1 cellular context compared by ENCODE assay signal in the genomic region with DNA sequence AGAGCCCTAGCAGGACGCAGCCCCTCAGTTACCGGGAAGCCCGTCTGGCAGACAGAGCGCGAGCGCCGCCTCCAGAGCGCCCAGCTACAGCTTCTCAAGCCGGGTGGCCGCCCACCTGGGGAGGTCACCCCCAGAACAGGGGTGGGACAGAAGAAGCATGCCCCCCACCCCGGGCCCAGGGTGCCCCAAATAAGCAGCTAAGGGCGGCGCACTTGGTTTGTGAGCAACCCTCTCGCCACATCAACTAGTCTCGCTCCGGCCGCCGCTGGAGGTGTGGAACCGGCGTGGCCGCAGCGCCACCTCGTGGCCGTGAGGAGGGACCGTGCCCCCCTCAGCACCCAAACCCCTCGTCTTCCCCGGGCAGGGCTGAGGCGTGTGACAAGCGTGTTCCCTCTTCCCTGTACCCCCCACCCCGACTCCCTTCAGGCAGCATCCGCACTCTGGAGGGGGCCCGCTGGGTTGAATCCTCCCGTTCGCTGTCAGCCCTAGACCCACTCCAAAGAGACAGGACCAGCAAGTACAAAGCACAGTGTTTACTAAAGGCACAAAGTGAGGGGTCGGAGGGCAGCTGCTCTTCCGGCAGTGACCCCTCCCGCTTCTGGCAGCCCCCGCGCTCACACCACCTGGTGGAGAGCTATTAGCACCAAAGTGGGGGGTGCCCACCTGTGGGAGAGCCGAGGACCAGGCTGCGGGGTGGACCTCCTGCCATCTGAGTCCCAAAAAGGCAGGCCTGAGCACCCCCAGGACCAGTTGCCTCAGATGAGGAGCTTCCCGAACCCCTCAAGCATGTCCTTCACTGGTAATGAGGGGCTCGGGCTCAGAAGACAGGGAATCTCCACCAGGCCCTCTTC.
TF ChIP-seq lines count a peak whose summit lies in the region.

No MANE protein-coding gene starts in this region.

TF ChIP-seq in HepG2, 621 proteins besides CTCF, POLR2A, EP300 and RAD21 (continued from another document and continues in another):
- TF ChIP-seq, protein P1, sequence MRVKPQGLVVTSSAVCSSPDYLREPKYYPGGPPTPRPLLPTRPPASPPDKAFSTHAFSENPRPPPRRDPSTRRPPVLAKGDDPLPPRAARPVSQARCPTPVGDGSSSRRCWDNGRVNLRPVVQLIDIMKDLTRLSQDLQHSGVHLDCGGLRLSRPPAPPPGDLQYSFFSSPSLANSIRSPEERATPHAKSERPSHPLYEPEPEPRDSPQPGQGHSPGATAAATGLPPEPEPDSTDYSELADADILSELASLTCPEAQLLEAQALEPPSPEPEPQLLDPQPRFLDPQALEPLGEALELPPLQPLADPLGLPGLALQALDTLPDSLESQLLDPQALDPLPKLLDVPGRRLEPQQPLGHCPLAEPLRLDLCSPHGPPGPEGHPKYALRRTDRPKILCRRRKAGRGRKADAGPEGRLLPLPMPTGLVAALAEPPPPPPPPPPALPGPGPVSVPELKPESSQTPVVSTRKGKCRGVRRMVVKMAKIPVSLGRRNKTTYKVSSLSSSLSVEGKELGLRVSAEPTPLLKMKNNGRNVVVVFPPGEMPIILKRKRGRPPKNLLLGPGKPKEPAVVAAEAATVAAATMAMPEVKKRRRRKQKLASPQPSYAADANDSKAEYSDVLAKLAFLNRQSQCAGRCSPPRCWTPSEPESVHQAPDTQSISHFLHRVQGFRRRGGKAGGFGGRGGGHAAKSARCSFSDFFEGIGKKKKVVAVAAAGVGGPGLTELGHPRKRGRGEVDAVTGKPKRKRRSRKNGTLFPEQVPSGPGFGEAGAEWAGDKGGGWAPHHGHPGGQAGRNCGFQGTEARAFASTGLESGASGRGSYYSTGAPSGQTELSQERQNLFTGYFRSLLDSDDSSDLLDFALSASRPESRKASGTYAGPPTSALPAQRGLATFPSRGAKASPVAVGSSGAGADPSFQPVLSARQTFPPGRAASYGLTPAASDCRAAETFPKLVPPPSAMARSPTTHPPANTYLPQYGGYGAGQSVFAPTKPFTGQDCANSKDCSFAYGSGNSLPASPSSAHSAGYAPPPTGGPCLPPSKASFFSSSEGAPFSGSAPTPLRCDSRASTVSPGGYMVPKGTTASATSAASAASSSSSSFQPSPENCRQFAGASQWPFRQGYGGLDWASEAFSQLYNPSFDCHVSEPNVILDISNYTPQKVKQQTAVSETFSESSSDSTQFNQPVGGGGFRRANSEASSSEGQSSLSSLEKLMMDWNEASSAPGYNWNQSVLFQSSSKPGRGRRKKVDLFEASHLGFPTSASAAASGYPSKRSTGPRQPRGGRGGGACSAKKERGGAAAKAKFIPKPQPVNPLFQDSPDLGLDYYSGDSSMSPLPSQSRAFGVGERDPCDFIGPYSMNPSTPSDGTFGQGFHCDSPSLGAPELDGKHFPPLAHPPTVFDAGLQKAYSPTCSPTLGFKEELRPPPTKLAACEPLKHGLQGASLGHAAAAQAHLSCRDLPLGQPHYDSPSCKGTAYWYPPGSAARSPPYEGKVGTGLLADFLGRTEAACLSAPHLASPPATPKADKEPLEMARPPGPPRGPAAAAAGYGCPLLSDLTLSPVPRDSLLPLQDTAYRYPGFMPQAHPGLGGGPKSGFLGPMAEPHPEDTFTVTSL (CRISPR knock-in tag; IDR thresholded peaks at IDR 0.05; ENCODE audit: borderline replicate concordance): no peak
- TF ChIP-seq REL (CRISPR knock-in tag; conservative IDR thresholded peaks at IDR 0.05): 0 out of 2 replicates have a peak, but pooled peaks have one; percentile 37
- peak; percentile 27; the same call in 1 of the 2 replicates for TF ChIP-seq NR2C2 (CRISPR knock-in tag; IDR thresholded peaks at IDR 0.05; ENCODE audit: borderline replicate concordance)
- peak; percentile 86; the same call in 1 of the 2 replicates for TF ChIP-seq ZNF224 (CRISPR knock-in tag; IDR thresholded peaks at IDR 0.05)
- TF ChIP-seq ZNF891 (CRISPR knock-in tag; IDR thresholded peaks at IDR 0.05): 0 out of 2 replicates have a peak, but pooled peaks have one; percentile 20
- TF ChIP-seq, protein P2, sequence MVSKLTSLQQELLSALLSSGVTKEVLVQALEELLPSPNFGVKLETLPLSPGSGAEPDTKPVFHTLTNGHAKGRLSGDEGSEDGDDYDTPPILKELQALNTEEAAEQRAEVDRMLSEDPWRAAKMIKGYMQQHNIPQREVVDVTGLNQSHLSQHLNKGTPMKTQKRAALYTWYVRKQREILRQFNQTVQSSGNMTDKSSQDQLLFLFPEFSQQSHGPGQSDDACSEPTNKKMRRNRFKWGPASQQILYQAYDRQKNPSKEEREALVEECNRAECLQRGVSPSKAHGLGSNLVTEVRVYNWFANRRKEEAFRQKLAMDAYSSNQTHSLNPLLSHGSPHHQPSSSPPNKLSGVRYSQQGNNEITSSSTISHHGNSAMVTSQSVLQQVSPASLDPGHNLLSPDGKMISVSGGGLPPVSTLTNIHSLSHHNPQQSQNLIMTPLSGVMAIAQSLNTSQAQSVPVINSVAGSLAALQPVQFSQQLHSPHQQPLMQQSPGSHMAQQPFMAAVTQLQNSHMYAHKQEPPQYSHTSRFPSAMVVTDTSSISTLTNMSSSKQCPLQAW (CRISPR knock-in tag; IDR thresholded peaks at IDR 0.05): peak; percentile 42
- TF ChIP-seq EED (CRISPR knock-in tag; IDR thresholded peaks at IDR 0.05): peak; percentile 94
- TF ChIP-seq FOXC1 (CRISPR knock-in tag; IDR thresholded peaks at IDR 0.05; ENCODE audit: borderline replicate concordance): peak; percentile 88
- TF ChIP-seq KLF6 (CRISPR knock-in tag; IDR thresholded peaks at IDR 0.05): 0 out of 2 replicates have a peak, but pooled peaks have one; percentile 55
- peak; percentile 88 for TF ChIP-seq ZSCAN25 (CRISPR knock-in tag; IDR thresholded peaks at IDR 0.05)
- TF ChIP-seq YEATS2 (CRISPR knock-in tag; IDR thresholded peaks at IDR 0.05; ENCODE audit: borderline replicate concordance): peak; percentile 45; the same call in 1 of the 2 replicates
- TF ChIP-seq, protein P3, sequence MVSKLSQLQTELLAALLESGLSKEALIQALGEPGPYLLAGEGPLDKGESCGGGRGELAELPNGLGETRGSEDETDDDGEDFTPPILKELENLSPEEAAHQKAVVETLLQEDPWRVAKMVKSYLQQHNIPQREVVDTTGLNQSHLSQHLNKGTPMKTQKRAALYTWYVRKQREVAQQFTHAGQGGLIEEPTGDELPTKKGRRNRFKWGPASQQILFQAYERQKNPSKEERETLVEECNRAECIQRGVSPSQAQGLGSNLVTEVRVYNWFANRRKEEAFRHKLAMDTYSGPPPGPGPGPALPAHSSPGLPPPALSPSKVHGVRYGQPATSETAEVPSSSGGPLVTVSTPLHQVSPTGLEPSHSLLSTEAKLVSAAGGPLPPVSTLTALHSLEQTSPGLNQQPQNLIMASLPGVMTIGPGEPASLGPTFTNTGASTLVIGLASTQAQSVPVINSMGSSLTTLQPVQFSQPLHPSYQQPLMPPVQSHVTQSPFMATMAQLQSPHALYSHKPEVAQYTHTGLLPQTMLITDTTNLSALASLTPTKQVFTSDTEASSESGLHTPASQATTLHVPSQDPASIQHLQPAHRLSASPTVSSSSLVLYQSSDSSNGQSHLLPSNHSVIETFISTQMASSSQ (IDR thresholded peaks at IDR 0.05; ENCODE audit: low read depth): no peak
- TF ChIP-seq, protein P3 (CRISPR knock-in tag; IDR thresholded peaks at IDR 0.05; ENCODE audit: borderline replicate concordance): no peak
- 0 out of 2 replicates have a peak, but pooled peaks have one; percentile 21 for TF ChIP-seq DMAP1 (CRISPR knock-in tag; IDR thresholded peaks at IDR 0.05)
- peak; percentile 61 for TF ChIP-seq KAT8 (CRISPR knock-in tag; IDR thresholded peaks at IDR 0.05)
- TF ChIP-seq HNF4G (IDR thresholded peaks at IDR 0.05; ENCODE audit: borderline replicate concordance, low read depth, low read length): no peak
- no peak for TF ChIP-seq HNF4G (CRISPR knock-in tag; IDR thresholded peaks at IDR 0.05; ENCODE audit: borderline replicate concordance, low read depth)
- no peak for TF ChIP-seq JUN (CRISPR knock-in tag; IDR thresholded peaks at IDR 0.05)
- 0 out of 2 replicates have a peak, but pooled peaks have one; percentile 68 for TF ChIP-seq ZNF468 (CRISPR knock-in tag; IDR thresholded peaks at IDR 0.05)
- TF ChIP-seq SIN3B (IDR thresholded peaks at IDR 0.05; ENCODE audit: low read length): no peak
- TF ChIP-seq, protein P4, sequence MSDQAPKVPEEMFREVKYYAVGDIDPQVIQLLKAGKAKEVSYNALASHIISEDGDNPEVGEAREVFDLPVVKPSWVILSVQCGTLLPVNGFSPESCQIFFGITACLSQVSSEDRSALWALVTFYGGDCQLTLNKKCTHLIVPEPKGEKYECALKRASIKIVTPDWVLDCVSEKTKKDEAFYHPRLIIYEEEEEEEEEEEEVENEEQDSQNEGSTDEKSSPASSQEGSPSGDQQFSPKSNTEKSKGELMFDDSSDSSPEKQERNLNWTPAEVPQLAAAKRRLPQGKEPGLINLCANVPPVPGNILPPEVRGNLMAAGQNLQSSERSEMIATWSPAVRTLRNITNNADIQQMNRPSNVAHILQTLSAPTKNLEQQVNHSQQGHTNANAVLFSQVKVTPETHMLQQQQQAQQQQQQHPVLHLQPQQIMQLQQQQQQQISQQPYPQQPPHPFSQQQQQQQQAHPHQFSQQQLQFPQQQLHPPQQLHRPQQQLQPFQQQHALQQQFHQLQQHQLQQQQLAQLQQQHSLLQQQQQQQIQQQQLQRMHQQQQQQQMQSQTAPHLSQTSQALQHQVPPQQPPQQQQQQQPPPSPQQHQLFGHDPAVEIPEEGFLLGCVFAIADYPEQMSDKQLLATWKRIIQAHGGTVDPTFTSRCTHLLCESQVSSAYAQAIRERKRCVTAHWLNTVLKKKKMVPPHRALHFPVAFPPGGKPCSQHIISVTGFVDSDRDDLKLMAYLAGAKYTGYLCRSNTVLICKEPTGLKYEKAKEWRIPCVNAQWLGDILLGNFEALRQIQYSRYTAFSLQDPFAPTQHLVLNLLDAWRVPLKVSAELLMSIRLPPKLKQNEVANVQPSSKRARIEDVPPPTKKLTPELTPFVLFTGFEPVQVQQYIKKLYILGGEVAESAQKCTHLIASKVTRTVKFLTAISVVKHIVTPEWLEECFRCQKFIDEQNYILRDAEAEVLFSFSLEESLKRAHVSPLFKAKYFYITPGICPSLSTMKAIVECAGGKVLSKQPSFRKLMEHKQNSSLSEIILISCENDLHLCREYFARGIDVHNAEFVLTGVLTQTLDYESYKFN (CRISPR knock-in tag; conservative IDR thresholded peaks at IDR 0.05): peak; percentile 39; the same call in 1 of the 2 replicates
- TF ChIP-seq CBFB (CRISPR knock-in tag; IDR thresholded peaks at IDR 0.05): no peak
- TF ChIP-seq, protein P5, sequence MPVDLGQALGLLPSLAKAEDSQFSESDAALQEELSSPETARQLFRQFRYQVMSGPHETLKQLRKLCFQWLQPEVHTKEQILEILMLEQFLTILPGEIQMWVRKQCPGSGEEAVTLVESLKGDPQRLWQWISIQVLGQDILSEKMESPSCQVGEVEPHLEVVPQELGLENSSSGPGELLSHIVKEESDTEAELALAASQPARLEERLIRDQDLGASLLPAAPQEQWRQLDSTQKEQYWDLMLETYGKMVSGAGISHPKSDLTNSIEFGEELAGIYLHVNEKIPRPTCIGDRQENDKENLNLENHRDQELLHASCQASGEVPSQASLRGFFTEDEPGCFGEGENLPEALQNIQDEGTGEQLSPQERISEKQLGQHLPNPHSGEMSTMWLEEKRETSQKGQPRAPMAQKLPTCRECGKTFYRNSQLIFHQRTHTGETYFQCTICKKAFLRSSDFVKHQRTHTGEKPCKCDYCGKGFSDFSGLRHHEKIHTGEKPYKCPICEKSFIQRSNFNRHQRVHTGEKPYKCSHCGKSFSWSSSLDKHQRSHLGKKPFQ (CRISPR knock-in tag; IDR thresholded peaks at IDR 0.05; ENCODE audit: insufficient replicate concordance): peak; percentile 61
- TF ChIP-seq MAZ (IDR thresholded peaks at IDR 0.05; ENCODE audit: borderline replicate concordance, low read depth, low read length): peak; percentile 63; the same call in 1 of the 2 replicates
- peak; percentile 87 for TF ChIP-seq MAZ (CRISPR knock-in tag; IDR thresholded peaks at IDR 0.05; ENCODE audit: low read depth)
- no peak for TF ChIP-seq CREM (IDR thresholded peaks at IDR 0.05)
- no peak for TF ChIP-seq CREM (CRISPR knock-in tag; IDR thresholded peaks at IDR 0.05)
- peak; percentile 54 for TF ChIP-seq RBM39 (IDR thresholded peaks at IDR 0.05; ENCODE audit: low read depth, low read length, poor library complexity, severe bottlenecking)
- TF ChIP-seq, protein P6, sequence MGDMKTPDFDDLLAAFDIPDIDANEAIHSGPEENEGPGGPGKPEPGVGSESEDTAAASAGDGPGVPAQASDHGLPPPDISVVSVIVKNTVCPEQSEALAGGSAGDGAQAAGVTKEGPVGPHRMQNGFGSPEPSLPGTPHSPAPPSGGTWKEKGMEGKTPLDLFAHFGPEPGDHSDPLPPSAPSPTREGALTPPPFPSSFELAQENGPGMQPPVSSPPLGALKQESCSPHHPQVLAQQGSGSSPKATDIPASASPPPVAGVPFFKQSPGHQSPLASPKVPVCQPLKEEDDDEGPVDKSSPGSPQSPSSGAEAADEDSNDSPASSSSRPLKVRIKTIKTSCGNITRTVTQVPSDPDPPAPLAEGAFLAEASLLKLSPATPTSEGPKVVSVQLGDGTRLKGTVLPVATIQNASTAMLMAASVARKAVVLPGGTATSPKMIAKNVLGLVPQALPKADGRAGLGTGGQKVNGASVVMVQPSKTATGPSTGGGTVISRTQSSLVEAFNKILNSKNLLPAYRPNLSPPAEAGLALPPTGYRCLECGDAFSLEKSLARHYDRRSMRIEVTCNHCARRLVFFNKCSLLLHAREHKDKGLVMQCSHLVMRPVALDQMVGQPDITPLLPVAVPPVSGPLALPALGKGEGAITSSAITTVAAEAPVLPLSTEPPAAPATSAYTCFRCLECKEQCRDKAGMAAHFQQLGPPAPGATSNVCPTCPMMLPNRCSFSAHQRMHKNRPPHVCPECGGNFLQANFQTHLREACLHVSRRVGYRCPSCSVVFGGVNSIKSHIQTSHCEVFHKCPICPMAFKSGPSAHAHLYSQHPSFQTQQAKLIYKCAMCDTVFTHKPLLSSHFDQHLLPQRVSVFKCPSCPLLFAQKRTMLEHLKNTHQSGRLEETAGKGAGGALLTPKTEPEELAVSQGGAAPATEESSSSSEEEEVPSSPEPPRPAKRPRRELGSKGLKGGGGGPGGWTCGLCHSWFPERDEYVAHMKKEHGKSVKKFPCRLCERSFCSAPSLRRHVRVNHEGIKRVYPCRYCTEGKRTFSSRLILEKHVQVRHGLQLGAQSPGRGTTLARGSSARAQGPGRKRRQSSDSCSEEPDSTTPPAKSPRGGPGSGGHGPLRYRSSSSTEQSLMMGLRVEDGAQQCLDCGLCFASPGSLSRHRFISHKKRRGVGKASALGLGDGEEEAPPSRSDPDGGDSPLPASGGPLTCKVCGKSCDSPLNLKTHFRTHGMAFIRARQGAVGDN (CRISPR knock-in tag; IDR thresholded peaks at IDR 0.05): peak; percentile 75
